In the genomic region with DNA sequence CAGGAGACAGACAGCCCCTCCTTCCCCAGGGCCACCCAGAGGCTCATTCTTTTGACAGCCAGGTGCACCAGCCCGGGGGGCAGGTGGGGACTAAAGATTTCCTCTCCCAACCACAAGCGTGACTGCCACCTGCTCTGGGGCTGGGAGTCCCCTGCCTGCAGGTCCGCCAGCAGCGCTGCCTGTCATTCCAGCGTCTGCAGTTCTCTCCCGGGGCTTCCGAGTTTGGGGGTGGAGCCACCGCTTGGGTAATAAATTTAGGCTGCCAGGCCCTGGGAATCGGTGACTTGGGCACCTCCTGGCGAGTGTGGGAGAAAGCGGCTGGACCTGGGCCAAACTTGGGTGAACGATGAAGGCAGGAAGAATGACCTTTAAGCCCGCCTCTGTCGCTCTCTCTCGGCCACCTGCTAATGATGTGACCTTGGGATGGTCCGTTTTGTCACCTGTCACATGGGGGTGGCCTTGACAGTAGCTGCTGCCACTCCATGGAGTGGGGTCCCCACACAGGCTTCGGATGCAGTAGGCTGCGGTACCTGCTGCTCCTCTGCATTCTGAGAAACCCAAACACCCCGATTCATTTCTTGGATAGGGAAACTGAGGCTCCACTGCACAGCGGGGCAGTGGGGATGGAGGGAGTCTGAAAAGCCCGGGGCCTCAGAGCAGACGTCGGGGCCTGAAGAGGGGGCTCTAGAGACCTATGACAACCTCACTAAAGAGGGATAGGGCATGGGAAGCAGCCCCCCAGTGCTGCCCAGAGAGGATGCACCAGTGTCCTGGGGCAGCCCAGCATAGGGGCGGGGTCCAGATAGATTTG, we compare ENCODE assay signal across 1 cellular context.
TF ChIP-seq lines count a peak whose summit lies in the region.

No MANE protein-coding gene starts in this region.

TF ChIP-seq in HepG2, 621 proteins besides CTCF, POLR2A, EP300 and RAD21 (continued from another document and continues in another):
- TF ChIP-seq FOXP1 (IDR thresholded peaks at IDR 0.05) (no peak), FOXP1 (CRISPR knock-in tag; IDR thresholded peaks at IDR 0.05) (no peak), FOXO1 (CRISPR knock-in tag; IDR thresholded peaks at IDR 0.05) (no peak; the same call in 1 of the 2 replicates), RXRA (CRISPR knock-in tag; IDR thresholded peaks at IDR 0.05) (peak; percentile 43), SPEN (CRISPR knock-in tag; IDR thresholded peaks at IDR 0.05; ENCODE audit: low read depth) (peak; percentile 81), KDM5A (IDR thresholded peaks at IDR 0.05; ENCODE audit: borderline replicate concordance, low read length) (no peak), MAFG (CRISPR knock-in tag; IDR thresholded peaks at IDR 0.05) (no peak), RFX5 (IDR thresholded peaks at IDR 0.05; ENCODE audit: low read depth, low read length) (no peak), ZNF780A (CRISPR knock-in tag; IDR thresholded peaks at IDR 0.05) (peak; percentile 28; the same call in 1 of the 2 replicates), NBN (conservative IDR thresholded peaks at IDR 0.05) (no peak), TARDBP (CRISPR knock-in tag; IDR thresholded peaks at IDR 0.05) (peak; percentile 72; the same call in 1 of the 2 replicates), HNF4G (IDR thresholded peaks at IDR 0.05; ENCODE audit: borderline replicate concordance, low read depth, low read length) (peak; percentile 80), HNF4G (CRISPR knock-in tag; IDR thresholded peaks at IDR 0.05; ENCODE audit: borderline replicate concordance, low read depth) (peak; percentile 89), JARID2 (CRISPR knock-in tag; IDR thresholded peaks at IDR 0.05; ENCODE audit: insufficient replicate concordance) (no peak), PRMT3 (CRISPR knock-in tag; IDR thresholded peaks at IDR 0.05; ENCODE audit: borderline replicate concordance, low read depth) (no peak), HNRNPUL1 (IDR thresholded peaks at IDR 0.05; ENCODE audit: low read depth, low read length) (no peak), ZNF660 (CRISPR knock-in tag; IDR thresholded peaks at IDR 0.05; ENCODE audit: borderline replicate concordance, low read depth) (no peak), GFI1 (CRISPR knock-in tag; IDR thresholded peaks at IDR 0.05; ENCODE audit: borderline replicate concordance) (no peak), PCBP1 (IDR thresholded peaks at IDR 0.05; ENCODE audit: borderline replicate concordance, low read depth, low read length) (0 out of 2 replicates have a peak, but pooled peaks have one; percentile 18), MYC (CRISPR knock-in tag; IDR thresholded peaks at IDR 0.05; ENCODE audit: borderline replicate concordance) (no peak), ADNP (CRISPR knock-in tag; IDR thresholded peaks at IDR 0.05) (0 out of 2 replicates have a peak, but pooled peaks have one; percentile 15), ZNF430 (CRISPR knock-in tag; IDR thresholded peaks at IDR 0.05) (no peak), SAFB2 (CRISPR knock-in tag; IDR thresholded peaks at IDR 0.05; ENCODE audit: borderline replicate concordance, low read depth) (0 out of 2 replicates have a peak, but pooled peaks have one; percentile 22), AKAP8 (CRISPR knock-in tag; IDR thresholded peaks at IDR 0.05) (peak; percentile 86; the same call in 1 of the 2 replicates), SOX13 (IDR thresholded peaks at IDR 0.05) (no peak), SOX13 (CRISPR knock-in tag; conservative IDR thresholded peaks at IDR 0.05 in 1 of 2, IDR thresholded peaks at IDR 0.05 in 1 of 2) (no peak), KLF15 (CRISPR knock-in tag; IDR thresholded peaks at IDR 0.05; ENCODE audit: borderline replicate concordance) (no peak), ARNTL (CRISPR knock-in tag; IDR thresholded peaks at IDR 0.05) (peak; percentile 73; the same call in 1 of the 2 replicates), TBX3 (IDR thresholded peaks at IDR 0.05; ENCODE audit: borderline replicate concordance) (peak; percentile 82), ZSCAN22 (CRISPR knock-in tag; IDR thresholded peaks at IDR 0.05) (no peak), MEF2D (CRISPR knock-in tag; IDR thresholded peaks at IDR 0.05) (peak; percentile 87), ATRX (CRISPR knock-in tag; IDR thresholded peaks at IDR 0.05; ENCODE audit: borderline replicate concordance) (no peak), ZNF10 (CRISPR knock-in tag; IDR thresholded peaks at IDR 0.05; ENCODE audit: borderline replicate concordance, low read depth) (no peak), BORCS8-MEF2B (CRISPR knock-in tag; IDR thresholded peaks at IDR 0.05) (0 out of 2 replicates have a peak, but pooled peaks have one; percentile 69), MEIS2 (CRISPR knock-in tag; IDR thresholded peaks at IDR 0.05) (peak; percentile 75; the same call in 1 of the 2 replicates), ZNF34 (CRISPR knock-in tag; IDR thresholded peaks at IDR 0.05; ENCODE audit: borderline replicate concordance) (no peak)
- TF ChIP-seq, protein P1, sequence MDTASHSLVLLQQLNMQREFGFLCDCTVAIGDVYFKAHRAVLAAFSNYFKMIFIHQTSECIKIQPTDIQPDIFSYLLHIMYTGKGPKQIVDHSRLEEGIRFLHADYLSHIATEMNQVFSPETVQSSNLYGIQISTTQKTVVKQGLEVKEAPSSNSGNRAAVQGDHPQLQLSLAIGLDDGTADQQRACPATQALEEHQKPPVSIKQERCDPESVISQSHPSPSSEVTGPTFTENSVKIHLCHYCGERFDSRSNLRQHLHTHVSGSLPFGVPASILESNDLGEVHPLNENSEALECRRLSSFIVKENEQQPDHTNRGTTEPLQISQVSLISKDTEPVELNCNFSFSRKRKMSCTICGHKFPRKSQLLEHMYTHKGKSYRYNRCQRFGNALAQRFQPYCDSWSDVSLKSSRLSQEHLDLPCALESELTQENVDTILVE (CRISPR knock-in tag; IDR thresholded peaks at IDR 0.05): peak; percentile 69; the same call in 1 of the 2 replicates
- TF ChIP-seq, protein P2, sequence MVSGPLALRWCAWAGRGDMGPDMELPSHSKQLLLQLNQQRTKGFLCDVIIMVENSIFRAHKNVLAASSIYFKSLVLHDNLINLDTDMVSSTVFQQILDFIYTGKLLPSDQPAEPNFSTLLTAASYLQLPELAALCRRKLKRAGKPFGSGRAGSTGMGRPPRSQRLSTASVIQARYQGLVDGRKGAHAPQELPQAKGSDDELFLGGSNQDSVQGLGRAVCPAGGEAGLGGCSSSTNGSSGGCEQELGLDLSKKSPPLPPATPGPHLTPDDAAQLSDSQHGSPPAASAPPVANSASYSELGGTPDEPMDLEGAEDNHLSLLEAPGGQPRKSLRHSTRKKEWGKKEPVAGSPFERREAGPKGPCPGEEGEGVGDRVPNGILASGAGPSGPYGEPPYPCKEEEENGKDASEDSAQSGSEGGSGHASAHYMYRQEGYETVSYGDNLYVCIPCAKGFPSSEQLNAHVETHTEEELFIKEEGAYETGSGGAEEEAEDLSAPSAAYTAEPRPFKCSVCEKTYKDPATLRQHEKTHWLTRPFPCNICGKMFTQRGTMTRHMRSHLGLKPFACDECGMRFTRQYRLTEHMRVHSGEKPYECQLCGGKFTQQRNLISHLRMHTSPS (CRISPR knock-in tag; IDR thresholded peaks at IDR 0.05; ENCODE audit: low read depth): peak; percentile 79; the same call in 1 of the 2 replicates
- TF ChIP-seq, protein P3, sequence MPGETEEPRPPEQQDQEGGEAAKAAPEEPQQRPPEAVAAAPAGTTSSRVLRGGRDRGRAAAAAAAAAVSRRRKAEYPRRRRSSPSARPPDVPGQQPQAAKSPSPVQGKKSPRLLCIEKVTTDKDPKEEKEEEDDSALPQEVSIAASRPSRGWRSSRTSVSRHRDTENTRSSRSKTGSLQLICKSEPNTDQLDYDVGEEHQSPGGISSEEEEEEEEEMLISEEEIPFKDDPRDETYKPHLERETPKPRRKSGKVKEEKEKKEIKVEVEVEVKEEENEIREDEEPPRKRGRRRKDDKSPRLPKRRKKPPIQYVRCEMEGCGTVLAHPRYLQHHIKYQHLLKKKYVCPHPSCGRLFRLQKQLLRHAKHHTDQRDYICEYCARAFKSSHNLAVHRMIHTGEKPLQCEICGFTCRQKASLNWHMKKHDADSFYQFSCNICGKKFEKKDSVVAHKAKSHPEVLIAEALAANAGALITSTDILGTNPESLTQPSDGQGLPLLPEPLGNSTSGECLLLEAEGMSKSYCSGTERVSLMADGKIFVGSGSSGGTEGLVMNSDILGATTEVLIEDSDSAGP (CRISPR knock-in tag; IDR thresholded peaks at IDR 0.05; ENCODE audit: borderline replicate concordance): peak; percentile 66; the same call in 1 of the 2 replicates
- TF ChIP-seq, protein P4, sequence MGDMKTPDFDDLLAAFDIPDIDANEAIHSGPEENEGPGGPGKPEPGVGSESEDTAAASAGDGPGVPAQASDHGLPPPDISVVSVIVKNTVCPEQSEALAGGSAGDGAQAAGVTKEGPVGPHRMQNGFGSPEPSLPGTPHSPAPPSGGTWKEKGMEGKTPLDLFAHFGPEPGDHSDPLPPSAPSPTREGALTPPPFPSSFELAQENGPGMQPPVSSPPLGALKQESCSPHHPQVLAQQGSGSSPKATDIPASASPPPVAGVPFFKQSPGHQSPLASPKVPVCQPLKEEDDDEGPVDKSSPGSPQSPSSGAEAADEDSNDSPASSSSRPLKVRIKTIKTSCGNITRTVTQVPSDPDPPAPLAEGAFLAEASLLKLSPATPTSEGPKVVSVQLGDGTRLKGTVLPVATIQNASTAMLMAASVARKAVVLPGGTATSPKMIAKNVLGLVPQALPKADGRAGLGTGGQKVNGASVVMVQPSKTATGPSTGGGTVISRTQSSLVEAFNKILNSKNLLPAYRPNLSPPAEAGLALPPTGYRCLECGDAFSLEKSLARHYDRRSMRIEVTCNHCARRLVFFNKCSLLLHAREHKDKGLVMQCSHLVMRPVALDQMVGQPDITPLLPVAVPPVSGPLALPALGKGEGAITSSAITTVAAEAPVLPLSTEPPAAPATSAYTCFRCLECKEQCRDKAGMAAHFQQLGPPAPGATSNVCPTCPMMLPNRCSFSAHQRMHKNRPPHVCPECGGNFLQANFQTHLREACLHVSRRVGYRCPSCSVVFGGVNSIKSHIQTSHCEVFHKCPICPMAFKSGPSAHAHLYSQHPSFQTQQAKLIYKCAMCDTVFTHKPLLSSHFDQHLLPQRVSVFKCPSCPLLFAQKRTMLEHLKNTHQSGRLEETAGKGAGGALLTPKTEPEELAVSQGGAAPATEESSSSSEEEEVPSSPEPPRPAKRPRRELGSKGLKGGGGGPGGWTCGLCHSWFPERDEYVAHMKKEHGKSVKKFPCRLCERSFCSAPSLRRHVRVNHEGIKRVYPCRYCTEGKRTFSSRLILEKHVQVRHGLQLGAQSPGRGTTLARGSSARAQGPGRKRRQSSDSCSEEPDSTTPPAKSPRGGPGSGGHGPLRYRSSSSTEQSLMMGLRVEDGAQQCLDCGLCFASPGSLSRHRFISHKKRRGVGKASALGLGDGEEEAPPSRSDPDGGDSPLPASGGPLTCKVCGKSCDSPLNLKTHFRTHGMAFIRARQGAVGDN (CRISPR knock-in tag; IDR thresholded peaks at IDR 0.05): peak; percentile 95
- TF ChIP-seq, protein P5, sequence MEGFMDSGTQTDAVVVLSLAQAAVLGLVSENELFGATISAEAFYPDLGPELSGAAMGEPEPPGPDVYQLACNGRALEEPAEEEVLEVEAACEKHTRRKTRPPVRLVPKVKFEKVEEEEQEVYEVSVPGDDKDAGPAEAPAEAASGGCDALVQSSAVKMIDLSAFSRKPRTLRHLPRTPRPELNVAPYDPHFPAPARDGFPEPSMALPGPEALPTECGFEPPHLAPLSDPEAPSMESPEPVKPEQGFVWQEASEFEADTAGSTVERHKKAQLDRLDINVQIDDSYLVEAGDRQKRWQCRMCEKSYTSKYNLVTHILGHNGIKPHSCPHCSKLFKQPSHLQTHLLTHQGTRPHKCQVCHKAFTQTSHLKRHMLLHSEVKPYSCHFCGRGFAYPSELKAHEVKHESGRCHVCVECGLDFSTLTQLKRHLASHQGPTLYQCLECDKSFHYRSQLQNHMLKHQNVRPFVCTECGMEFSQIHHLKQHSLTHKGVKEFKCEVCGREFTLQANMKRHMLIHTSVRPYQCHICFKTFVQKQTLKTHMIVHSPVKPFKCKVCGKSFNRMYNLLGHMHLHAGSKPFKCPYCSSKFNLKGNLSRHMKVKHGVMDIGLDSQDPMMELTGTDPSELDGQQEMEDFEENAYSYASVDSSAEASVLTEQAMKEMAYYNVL (CRISPR knock-in tag; IDR thresholded peaks at IDR 0.05; ENCODE audit: borderline replicate concordance): no peak
- TF ChIP-seq, protein P6, sequence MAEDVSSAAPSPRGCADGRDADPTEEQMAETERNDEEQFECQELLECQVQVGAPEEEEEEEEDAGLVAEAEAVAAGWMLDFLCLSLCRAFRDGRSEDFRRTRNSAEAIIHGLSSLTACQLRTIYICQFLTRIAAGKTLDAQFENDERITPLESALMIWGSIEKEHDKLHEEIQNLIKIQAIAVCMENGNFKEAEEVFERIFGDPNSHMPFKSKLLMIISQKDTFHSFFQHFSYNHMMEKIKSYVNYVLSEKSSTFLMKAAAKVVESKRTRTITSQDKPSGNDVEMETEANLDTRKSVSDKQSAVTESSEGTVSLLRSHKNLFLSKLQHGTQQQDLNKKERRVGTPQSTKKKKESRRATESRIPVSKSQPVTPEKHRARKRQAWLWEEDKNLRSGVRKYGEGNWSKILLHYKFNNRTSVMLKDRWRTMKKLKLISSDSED (CRISPR knock-in tag; IDR thresholded peaks at IDR 0.05): no peak
- TF ChIP-seq, protein P7, sequence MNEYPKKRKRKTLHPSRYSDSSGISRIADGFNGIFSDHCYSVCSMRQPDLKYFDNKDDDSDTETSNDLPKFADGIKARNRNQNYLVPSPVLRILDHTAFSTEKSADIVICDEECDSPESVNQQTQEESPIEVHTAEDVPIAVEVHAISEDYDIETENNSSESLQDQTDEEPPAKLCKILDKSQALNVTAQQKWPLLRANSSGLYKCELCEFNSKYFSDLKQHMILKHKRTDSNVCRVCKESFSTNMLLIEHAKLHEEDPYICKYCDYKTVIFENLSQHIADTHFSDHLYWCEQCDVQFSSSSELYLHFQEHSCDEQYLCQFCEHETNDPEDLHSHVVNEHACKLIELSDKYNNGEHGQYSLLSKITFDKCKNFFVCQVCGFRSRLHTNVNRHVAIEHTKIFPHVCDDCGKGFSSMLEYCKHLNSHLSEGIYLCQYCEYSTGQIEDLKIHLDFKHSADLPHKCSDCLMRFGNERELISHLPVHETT (CRISPR knock-in tag; conservative IDR thresholded peaks at IDR 0.05): no peak
- TF ChIP-seq, protein P8, sequence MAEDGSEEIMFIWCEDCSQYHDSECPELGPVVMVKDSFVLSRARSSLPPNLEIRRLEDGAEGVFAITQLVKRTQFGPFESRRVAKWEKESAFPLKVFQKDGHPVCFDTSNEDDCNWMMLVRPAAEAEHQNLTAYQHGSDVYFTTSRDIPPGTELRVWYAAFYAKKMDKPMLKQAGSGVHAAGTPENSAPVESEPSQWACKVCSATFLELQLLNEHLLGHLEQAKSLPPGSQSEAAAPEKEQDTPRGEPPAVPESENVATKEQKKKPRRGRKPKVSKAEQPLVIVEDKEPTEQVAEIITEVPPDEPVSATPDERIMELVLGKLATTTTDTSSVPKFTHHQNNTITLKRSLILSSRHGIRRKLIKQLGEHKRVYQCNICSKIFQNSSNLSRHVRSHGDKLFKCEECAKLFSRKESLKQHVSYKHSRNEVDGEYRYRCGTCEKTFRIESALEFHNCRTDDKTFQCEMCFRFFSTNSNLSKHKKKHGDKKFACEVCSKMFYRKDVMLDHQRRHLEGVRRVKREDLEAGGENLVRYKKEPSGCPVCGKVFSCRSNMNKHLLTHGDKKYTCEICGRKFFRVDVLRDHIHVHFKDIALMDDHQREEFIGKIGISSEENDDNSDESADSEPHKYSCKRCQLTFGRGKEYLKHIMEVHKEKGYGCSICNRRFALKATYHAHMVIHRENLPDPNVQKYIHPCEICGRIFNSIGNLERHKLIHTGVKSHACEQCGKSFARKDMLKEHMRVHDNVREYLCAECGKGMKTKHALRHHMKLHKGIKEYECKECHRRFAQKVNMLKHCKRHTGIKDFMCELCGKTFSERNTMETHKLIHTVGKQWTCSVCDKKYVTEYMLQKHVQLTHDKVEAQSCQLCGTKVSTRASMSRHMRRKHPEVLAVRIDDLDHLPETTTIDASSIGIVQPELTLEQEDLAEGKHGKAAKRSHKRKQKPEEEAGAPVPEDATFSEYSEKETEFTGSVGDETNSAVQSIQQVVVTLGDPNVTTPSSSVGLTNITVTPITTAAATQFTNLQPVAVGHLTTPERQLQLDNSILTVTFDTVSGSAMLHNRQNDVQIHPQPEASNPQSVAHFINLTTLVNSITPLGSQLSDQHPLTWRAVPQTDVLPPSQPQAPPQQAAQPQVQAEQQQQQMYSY (CRISPR knock-in tag; IDR thresholded peaks at IDR 0.05): no peak
